Comparison of ENCODE assay signal across 27 cellular contexts in the genomic region with DNA sequence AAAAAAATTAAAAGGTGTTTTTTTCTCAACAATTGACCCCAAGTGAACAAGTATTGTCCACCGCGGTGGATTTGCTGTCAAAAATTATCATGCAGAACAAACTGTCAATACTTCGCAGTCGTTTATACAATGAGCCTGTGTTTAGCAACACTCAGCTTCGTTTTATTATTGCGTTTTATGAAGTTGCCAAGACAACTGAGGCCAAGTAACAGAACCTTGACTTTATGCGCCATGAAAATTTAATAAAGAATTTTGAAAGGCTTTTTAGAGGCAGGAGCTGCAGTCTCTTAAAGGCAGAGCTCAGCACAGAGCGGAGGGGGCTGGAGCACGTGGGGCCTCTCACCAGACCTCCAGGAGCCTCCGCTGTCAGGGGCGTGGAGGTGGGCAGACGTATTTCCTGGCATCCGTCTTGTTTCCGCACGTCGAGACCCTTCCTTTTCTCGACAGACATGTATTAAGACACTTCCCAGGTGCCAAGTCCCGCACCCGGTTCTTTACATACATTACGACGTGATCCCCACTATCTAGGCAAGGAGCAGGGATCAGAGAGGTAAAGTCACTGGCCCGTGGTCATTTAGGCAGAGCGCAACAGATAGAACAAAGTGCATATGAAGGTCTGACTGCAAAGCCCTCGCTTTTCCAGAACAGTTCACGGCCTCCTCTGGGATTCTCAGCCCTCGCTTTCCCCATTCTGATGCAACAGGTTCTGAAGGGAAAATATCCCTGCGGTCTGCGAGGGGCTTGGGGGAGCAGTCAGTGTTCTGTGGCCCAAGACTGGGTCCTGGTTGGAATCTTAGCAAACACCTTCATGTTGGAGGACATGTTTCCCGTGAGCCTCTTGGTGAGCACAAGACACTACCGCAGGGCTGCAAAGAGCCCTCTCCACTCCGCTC.
"Had no signal": no experiment of that assay in that cellular context is flagged by ENCODE, and none has a peak within 500 bp of the region (broad histone marks: within the 10 kb centered on the region; RNA-seq: fewer than 3 reads in every experiment).

No MANE protein-coding gene starts in this region.

- H3K4me1 Mint-ChIP-seq: naive thymus-derived CD8-positive, alpha-beta T cell had no signal

- H3K4me1 ChIP-seq: body of pancreas, testis had no signal

- H3K36me3 ChIP-seq: cardiac muscle cell, heart right ventricle, transverse colon, WERI-Rb-1 had no signal

- DNase-seq: activated CD4-positive, alpha-beta T cell treated with anti-CD3 and anti-CD28 coated beads for 48 hours; activated CD4-positive, alpha-beta T cell treated with anti-CD3 and anti-CD28 coated beads, Interleukin-2, amount 50 U/mL, for 48 hours; activated CD8-positive, alpha-beta memory T cell treated with anti-CD3 and anti-CD28 coated beads for 24 hours; activated effector memory CD4-positive, alpha-beta T cell treated with Interleukin-2 at 50 U/mL for 16 hours; activated naive CD4-positive, alpha-beta T cell treated with Interleukin-2 at 50 U/mL for 16 hours; body of pancreas; cortex of kidney; effector memory CD8-positive, alpha-beta T cell; foreskin fibroblast; heart right ventricle; left cardiac atrium; midbrain; naive thymus-derived CD8-positive, alpha-beta T cell; stimulated activated CD4-positive, alpha-beta T cell treated with anti-CD3 and anti-CD28 coated beads, Interleukin-12 subunit alpha, Interleukin-12 subunit beta, amount 100 ng/mL, for 4 hours; stimulated activated CD4-positive, alpha-beta T cell treated with anti-CD3 and anti-CD28 coated beads, Interleukin-4, amount 100 ng/mL, for 1 hour; stimulated activated naive CD8-positive, alpha-beta T cell treated with anti-CD3 and anti-CD28 coated beads, Interleukin-15, Interleukin-2, amounts not matched to agents 100 U/mL and 50 U/mL, for 24 hours; T-helper 9 cell; testis; transverse colon; WERI-Rb-1 had no signal

- ATAC-seq: activated CD4-positive, CD25-positive, alpha-beta regulatory T cell treated with anti-CD3 and anti-CD28 coated beads, Interleukin-2, amount 50 U/mL, for 24 hours; body of pancreas; effector memory CD8-positive, alpha-beta T cell; heart right ventricle; left cardiac atrium; naive thymus-derived CD8-positive, alpha-beta T cell; sciatic nerve; stimulated activated naive CD8-positive, alpha-beta T cell treated with anti-CD3 and anti-CD28 coated beads, Interleukin-15, Interleukin-2, amounts not matched to agents 100 U/mL and 50 U/mL, for 24 hours had no signal

- H3K4me3 Mint-ChIP-seq: activated naive CD8-positive, alpha-beta T cell; effector memory CD8-positive, alpha-beta T cell; naive thymus-derived CD8-positive, alpha-beta T cell; T-helper 1 cell treated with Interleukin-12 subunit alpha and Interleukin-12 subunit beta and Interleukin-4 antibody, amounts not matched to agents 30 μg/mL and 1 μg/mL, for 36 hours had no signal

- H3K27ac Mint-ChIP-seq: activated naive CD8-positive, alpha-beta T cell; effector memory CD8-positive, alpha-beta T cell; T-helper 1 cell treated with Interleukin-12 subunit alpha and Interleukin-12 subunit beta and Interleukin-4 antibody, amounts not matched to agents 30 μg/mL and 1 μg/mL, for 36 hours had no signal

- H3K27me3 Mint-ChIP-seq: activated naive CD8-positive, alpha-beta T cell; effector memory CD8-positive, alpha-beta T cell; naive thymus-derived CD8-positive, alpha-beta T cell had no signal

- H3K36me3 Mint-ChIP-seq: activated naive CD8-positive, alpha-beta T cell; naive thymus-derived CD8-positive, alpha-beta T cell had no signal

- H3K9me3 Mint-ChIP-seq: effector memory CD8-positive, alpha-beta T cell; naive thymus-derived CD8-positive, alpha-beta T cell; neural crest cell; T-helper 1 cell treated with Interleukin-12 subunit alpha and Interleukin-12 subunit beta and Interleukin-4 antibody, amounts not matched to agents 30 μg/mL and 1 μg/mL, for 36 hours had no signal

- H3K27me3 ChIP-seq: body of pancreas, cardiac muscle cell, testis, transverse colon had no signal

- H3K27ac ChIP-seq: body of pancreas, cardiac muscle cell, heart right ventricle, skin epidermis, testis, transverse colon, WERI-Rb-1 had no signal

- H3K4me3 ChIP-seq: body of pancreas, cardiac muscle cell, heart right ventricle, skin epidermis, testis, transverse colon had no signal

- H3K9me3 ChIP-seq: body of pancreas, heart right ventricle, testis, transverse colon had no signal
